ENCODE assay signal across 25 cellular contexts in genomic region chr2:177119099-177119498, GRCh38.
"Had no signal": no experiment of that assay in that cellular context is flagged by ENCODE, and none has a peak within 500 bp of the region (broad histone marks: within the 10 kb centered on the region; RNA-seq: fewer than 3 reads in every experiment).

No MANE protein-coding gene starts in this region.

- H3K36me3 ChIP-seq: colonic mucosa, esophagus muscularis mucosa, esophagus squamous epithelium, gastrocnemius medialis, gastroesophageal sphincter, heart left ventricle, heart right ventricle had no signal

- H3K27ac ChIP-seq: colonic mucosa, coronary artery, dorsolateral prefrontal cortex, epithelial cell of prostate, esophagus muscularis mucosa, esophagus squamous epithelium, foreskin keratinocyte, gastrocnemius medialis, gastroesophageal sphincter, heart left ventricle, heart right ventricle had no signal

- H3K4me3 ChIP-seq: colonic mucosa, coronary artery, dorsolateral prefrontal cortex, esophagus muscularis mucosa, esophagus squamous epithelium, gastrocnemius medialis, gastroesophageal sphincter, heart left ventricle, heart right ventricle had no signal

- H3K9me3 ChIP-seq: colonic mucosa, esophagus muscularis mucosa, esophagus squamous epithelium, gastrocnemius medialis, gastroesophageal sphincter had no signal

- ATAC-seq: effector memory CD8-positive, alpha-beta T cell; esophagus mucosa; gastrocnemius medialis; gastroesophageal sphincter; heart left ventricle; heart right ventricle had no signal

- H3K27ac Mint-ChIP-seq: dendritic cell treated with granulocyte-macrophage colony-stimulating factor and Interleukin-4, amounts not matched to agents 40 ng/mL and 50 ng/mL, for 4 days; effector memory CD8-positive, alpha-beta T cell; endodermal cell had no signal

- H3K27me3 ChIP-seq: colonic mucosa, dorsolateral prefrontal cortex, esophagus muscularis mucosa, esophagus squamous epithelium, gastrocnemius medialis, gastroesophageal sphincter had no signal

- H3K4me1 ChIP-seq: colonic mucosa, esophagus muscularis mucosa, esophagus squamous epithelium, foreskin keratinocyte, gastrocnemius medialis, gastroesophageal sphincter, heart left ventricle, heart right ventricle had no signal

- H3K9me3 Mint-ChIP-seq: dendritic cell treated with granulocyte-macrophage colony-stimulating factor and Interleukin-4, amounts not matched to agents 40 ng/mL and 50 ng/mL, for 4 days; effector memory CD8-positive, alpha-beta T cell; endodermal cell had no signal

- H3K4me3 Mint-ChIP-seq: dendritic cell treated with granulocyte-macrophage colony-stimulating factor and Interleukin-4, amounts not matched to agents 40 ng/mL and 50 ng/mL, for 4 days; effector memory CD8-positive, alpha-beta T cell; endodermal cell had no signal

- DNase-seq: colonic mucosa; cortex of kidney; dermis blood vessel endothelial cell; effector CD4-positive, alpha-beta T cell; effector CD8-positive, alpha-beta T cell; effector memory CD4-positive, alpha-beta T cell; effector memory CD8-positive, alpha-beta T cell; erythroblast; esophagus squamous epithelium; foreskin fibroblast; foreskin melanocyte; gastrocnemius medialis; glutamatergic neuron; head of caudate nucleus; heart left ventricle; heart right ventricle had no signal

- H3K27me3 Mint-ChIP-seq: dendritic cell treated with granulocyte-macrophage colony-stimulating factor and Interleukin-4, amounts not matched to agents 40 ng/mL and 50 ng/mL, for 4 days had no signal
